ENCODE assay signal across 27 cellular contexts in the genomic region with DNA sequence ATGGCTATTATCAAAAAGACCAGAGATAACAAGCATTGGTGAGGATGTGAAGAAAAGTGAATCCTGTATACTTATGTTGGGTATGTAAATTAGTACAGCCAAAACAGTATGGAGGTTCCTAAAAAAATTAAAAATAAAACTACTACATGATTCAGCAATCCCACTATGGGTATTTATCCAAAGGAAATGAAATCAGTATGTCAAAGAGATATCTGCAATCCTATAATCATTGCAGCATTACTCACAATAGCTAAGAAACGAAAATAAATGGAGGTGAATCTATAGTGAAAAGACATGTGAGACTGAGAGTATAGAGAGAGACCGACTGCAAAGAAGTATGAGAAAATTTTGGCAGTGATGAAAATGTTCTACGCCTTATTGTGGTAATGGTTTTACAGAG.
A peak's percentile ranks its signal among the peaks of the same experiment; 100 is the strongest.
DNase-seq lines count a peak whose midpoint lies in the region; ATAC-seq, FAIRE-seq and TF ChIP-seq lines count a peak whose summit lies in the region.
"Had no signal": no experiment of that assay in that cellular context is flagged by ENCODE, and none has a peak within 500 bp of the region (broad histone marks: within the 10 kb centered on the region; RNA-seq: fewer than 3 reads in every experiment).

No MANE protein-coding gene starts in this region.

- peaks cover 78% of the 10 kb centered on the region for H4K20me1 ChIP-seq in Loucy (ENCODE audit: insufficient read depth, low read length, poor library complexity, severe bottlenecking)

- ATAC-seq in pancreas, result no peak
- ATAC-seq: A549, GM23338 had no signal

- H3K36me3 ChIP-seq in Loucy (ENCODE audit: insufficient read depth, low read length) (peaks cover 3% of the 10 kb centered on the region; the same call in 1 of the 2 replicates), endodermal cell (ENCODE audit: control insufficient read depth, insufficient read depth, low read length) (peaks cover 8% of the 10 kb centered on the region), pancreas (no peaks in the 10 kb centered on the region)
- H3K36me3 ChIP-seq: SJSA1 had no signal

- H3K79me2 ChIP-seq in Loucy (ENCODE audit: insufficient read depth, low read length), result peaks cover 89% of the 10 kb centered on the region

- no peaks in the 10 kb centered on the region for H3F3A ChIP-seq in Loucy (ENCODE audit: low read depth)

- no peaks in the 10 kb centered on the region for H3K9me2 ChIP-seq in Loucy (replicated peaks; ENCODE audit: low read depth, low read length)

- peaks cover 49% of the 10 kb centered on the region for H3K4me1 ChIP-seq in Loucy (ENCODE audit: insufficient read depth, low read length, poor library complexity, severe bottlenecking)
- H3K4me1 ChIP-seq in endodermal cell (ENCODE audit: control insufficient read depth, insufficient read depth, low read length), result no peaks in the 10 kb centered on the region
- H3K4me1 ChIP-seq in pancreas, result peaks cover 0 to 17% (median 4%) of the 10 kb centered on the region in 3 donors
- H3K4me1 ChIP-seq: Caco-2, SJSA1 had no signal

- peaks cover 12% of the 10 kb centered on the region for H3K4me1 Mint-ChIP-seq in endodermal cell

- TF ChIP-seq CTCF in Loucy (conservative IDR thresholded peaks at IDR 0.05; ENCODE audit: low read length) (no peak), fibroblast of mammary gland (conservative IDR thresholded peaks at IDR 0.05; ENCODE audit: control insufficient read depth, insufficient read depth, low read depth, low read length) (no peak), endodermal cell (conservative IDR thresholded peaks at IDR 0.05) (no peak), pancreas (IDR thresholded peaks at IDR 0.05) (no peak)

- 90 to 100% methylated on average over 1 to 3 of the region's 3 CpGs for WGBS in endodermal cell (ENCODE audit: insufficient coverage in 1 of 2, insufficient read length in 1 of 2), 2 experiments
- 95% methylated on average over 3 of the region's 3 CpGs for WGBS in pancreas, 2 donors

- H3K9ac ChIP-seq in Loucy (ENCODE audit: low read depth, low read length, poor library complexity, severe bottlenecking) (no peak overlapping the region), endodermal cell (ENCODE audit: extremely low read depth, low read length, poor library complexity, severe bottlenecking) (no peak overlapping the region)

- DNase-seq in EL (peak; percentile 14), fibroblast of mammary gland (ENCODE audit: low read depth) (peak; percentile 6), endodermal cell (no peak), pancreas (no peak), posterior cingulate gyrus (no peak), iPS-NIHi7 (ENCODE audit: extremely low spot score) (no peak)
- DNase-seq: C1 segment of cervical spinal cord; Caco-2; CD4-positive, alpha-beta memory T cell; DMS 273 treated with DMSO at 0.1 percent for 48 hours; DMS79; H9; KBM-7; MM.1S; NCI-H1417 treated with DMSO at 0.1 percent for 48 hours; NCI-H1694 treated with DMSO at 0.1 percent for 48 hours; NCI-H2081; NCI-H226; NCI-H510A; NCI-H69; Right ventricle myocardium superior; RPMI8226 had no signal

- no peak overlapping the region for H2AFZ ChIP-seq in Loucy (ENCODE audit: low read length)
- H2AFZ ChIP-seq: GM23338 had no signal

- peak overlapping the region; percentile 14 for H3K4me2 ChIP-seq in Loucy (ENCODE audit: low read depth, low read length, poor library complexity, severe bottlenecking)
- H3K4me2 ChIP-seq: A549, GM23338 had no signal

- no peak overlapping the region for H3K4me3 Mint-ChIP-seq in endodermal cell
- H3K4me3 Mint-ChIP-seq: CD4-positive, alpha-beta memory T cell; GM23338; H9 had no signal

- H3K27me3 Mint-ChIP-seq in endodermal cell (ENCODE audit: insufficient read depth), result no peaks in the 10 kb centered on the region
- H3K27me3 Mint-ChIP-seq: CD4-positive, alpha-beta memory T cell had no signal

- H3K4me3 ChIP-seq in Loucy (ENCODE audit: low read length, poor library complexity, severe bottlenecking), result no peak overlapping the region
- H3K4me3 ChIP-seq in fibroblast of mammary gland (ENCODE audit: control insufficient read depth, low read depth, low read length), result no peak overlapping the region
- no peak overlapping the region for H3K4me3 ChIP-seq in endodermal cell (ENCODE audit: low read length)
- H3K4me3 ChIP-seq in pancreas, result no peak overlapping the region
- H3K4me3 ChIP-seq: A549, GM23338, SJSA1 had no signal

- H3K27ac ChIP-seq in endodermal cell (ENCODE audit: low read depth, low read length), result no peak overlapping the region
- no peak overlapping the region for H3K27ac ChIP-seq in pancreas
- H3K27ac ChIP-seq: A549, SJSA1 had no signal

- H3K27me3 ChIP-seq in Loucy (ENCODE audit: insufficient read depth, low read length, poor library complexity, severe bottlenecking) (no peaks in the 10 kb centered on the region), endodermal cell (ENCODE audit: control insufficient read depth, insufficient read depth, low read length, poor library complexity, severe bottlenecking) (no peaks in the 10 kb centered on the region), pancreas (no peaks in the 10 kb centered on the region)
- H3K27me3 ChIP-seq: SJSA1 had no signal

- H3K9me3 ChIP-seq in Loucy (ENCODE audit: insufficient read depth, low read depth, low read length) (no peaks in the 10 kb centered on the region), endodermal cell (ENCODE audit: control insufficient read depth, low read length) (no peaks in the 10 kb centered on the region), pancreas (no peaks in the 10 kb centered on the region)
- H3K9me3 ChIP-seq: A549, Caco-2, SJSA1 had no signal

- H3K27ac Mint-ChIP-seq in endodermal cell, result no peak overlapping the region
- H3K27ac Mint-ChIP-seq: GM23338, H9 had no signal

- intact Hi-C loops in pancreas (cut with DNase I) (no loop called here), posterior cingulate gyrus (cut with DNase I) (no loop called here)

- no peaks in the 10 kb centered on the region for H3K9me3 Mint-ChIP-seq in endodermal cell
- H3K9me3 Mint-ChIP-seq: GM23338, H9 had no signal

- peaks cover 7% of the 10 kb centered on the region for H3K36me3 Mint-ChIP-seq in endodermal cell (ENCODE audit: low read depth)

- FAIRE-seq in pancreas (lab: Jason Lieb, UNC), result no peak
- FAIRE-seq: A549, HTR-8/SVneo had no signal

Comparison
In these comparisons a context has a peak if more than half of its experiments do, and no peak if none do; other contexts are left out.
1. DNase-seq: peak in EL (single experiment) and fibroblast of mammary gland (single experiment); none in endodermal cell (single experiment), pancreas (0 of 6), posterior cingulate gyrus (0 of 10) and iPS-NIHi7 (single experiment).